ENCODE assay signal across 8 cellular contexts in genomic region chr1:98662354-98662665, GRCh38. TPM values are rescaled to one million over a fixed set of nuclear protein-coding genes. Genes with fewer than 3 reads are reported as not detected.
DNase-seq lines count a peak whose midpoint lies in the region; ATAC-seq and TF ChIP-seq lines count a peak whose summit lies in the region.

No MANE protein-coding gene starts in this region.

- CTCF ChIA-PET in activated CD4-positive, alpha-beta memory T cell treated with anti-CD3 and anti-CD28 coated beads, Interleukin-2, amount 10 ng/mL, durations not matched to agents 7 days and 5 days (lab: Charles Lee) = no interaction called here

- H3K36me3 Mint-ChIP-seq in activated CD4-positive, alpha-beta memory T cell treated with anti-CD3 and anti-CD28 coated beads, Interleukin-2, amount 10 ng/mL, durations not matched to agents 7 days and 5 days (ENCODE audit: low read depth) = no peaks in the 10 kb centered on the region

- POLR2A ChIA-PET in activated CD4-positive, alpha-beta memory T cell treated with anti-CD3 and anti-CD28 coated beads, Interleukin-2, amount 10 ng/mL, durations not matched to agents 7 days and 5 days (lab: Charles Lee) = no interaction called here

- intact Hi-C loops in left cardiac atrium (cut with DNase I) = no loop called here
- intact Hi-C loops in prostate gland (cut with DNase I) = no loop called here

- TF ChIP-seq CTCF in prostate gland (IDR thresholded peaks at IDR 0.05) = no peak

- peak; percentile 18 to 26 for ATAC-seq in left cardiac atrium
- ATAC-seq in HG02588 (IDR thresholded peaks at IDR 0.05; ENCODE audit: unreplicated experiment) = no peak
- no peak for ATAC-seq in GM18907 (IDR thresholded peaks at IDR 0.05; ENCODE audit: unreplicated experiment)
- no peak for ATAC-seq in GM18498 (IDR thresholded peaks at IDR 0.05; ENCODE audit: unreplicated experiment)

- H3K9me3 Mint-ChIP-seq in activated CD4-positive, alpha-beta memory T cell treated with anti-CD3 and anti-CD28 coated beads, Interleukin-2, amount 10 ng/mL, durations not matched to agents 7 days and 5 days = no peaks in the 10 kb centered on the region

- H3K4me3 ChIP-seq in prostate gland = peak overlapping the region; percentile 65 to 69

- TF ChIP-seq POLR2A in prostate gland (IDR thresholded peaks at IDR 0.05) = no peak

- no peak overlapping the region for H3K27ac Mint-ChIP-seq in activated CD4-positive, alpha-beta memory T cell treated with anti-CD3 and anti-CD28 coated beads, Interleukin-2, amount 10 ng/mL, durations not matched to agents 7 days and 5 days

- peak overlapping the region; percentile 72 for H3K4me3 Mint-ChIP-seq in activated CD4-positive, alpha-beta memory T cell treated with anti-CD3 and anti-CD28 coated beads, Interleukin-2, amount 10 ng/mL, durations not matched to agents 7 days and 5 days

- WGBS in prostate gland = 0% methylated on average over 6 of the region's 6 CpGs

- no peaks in the 10 kb centered on the region for H3K27me3 ChIP-seq in prostate gland (replicated peaks; ENCODE audit: insufficient read depth)

- H3K4me1 Mint-ChIP-seq in activated CD4-positive, alpha-beta memory T cell treated with anti-CD3 and anti-CD28 coated beads, Interleukin-2, amount 10 ng/mL, durations not matched to agents 7 days and 5 days = peaks cover 12% of the 10 kb centered on the region

- peaks cover 35% of the 10 kb centered on the region for H3K27me3 Mint-ChIP-seq in activated CD4-positive, alpha-beta memory T cell treated with anti-CD3 and anti-CD28 coated beads, Interleukin-2, amount 10 ng/mL, durations not matched to agents 7 days and 5 days

- no peaks in the 10 kb centered on the region for H3K36me3 ChIP-seq in prostate gland

- no peaks in the 10 kb centered on the region for H3K9me3 ChIP-seq in prostate gland

- peak overlapping the region; percentile 78 to 83 for H3K27ac ChIP-seq in prostate gland

- DNase-seq in NCI-H146 (lab: John Stamatoyannopoulos, UW) = peak; percentile 12
- DNase-seq in NCI-H146 treated with DMSO at 0.1 percent for 48 hours (lab: John Stamatoyannopoulos, UW; ENCODE audit: unreplicated experiment) = no peak
- no peak for DNase-seq in activated CD4-positive, alpha-beta memory T cell treated with anti-CD3 and anti-CD28 coated beads, Interleukin-2, amount 10 ng/mL, durations not matched to agents 7 days and 5 days
- no peak for DNase-seq in left cardiac atrium
- no peak for DNase-seq in prostate gland (ENCODE audit: low spot score)

- no peaks in the 10 kb centered on the region for H3K4me1 ChIP-seq in prostate gland (replicated peaks)

RNA-seq across cellular contexts. Expression of gene SNX7, which starts 0.8 kb away (rescaled TPM):
- total RNA-seq in activated CD4-positive, alpha-beta memory T cell treated with anti-CD3 and anti-CD28 coated beads, Interleukin-2, amount 10 ng/mL, durations not matched to agents 7 days and 5 days = under 1 TPM in 1 of 2 experiments, not detected in 1; 0.18 TPM
- 10 to 100 TPM; 19.7 to 20.9 TPM for total RNA-seq in left cardiac atrium
- total RNA-seq in prostate gland = 10 to 100 TPM; 19.4 to 32.9 TPM

Comparison
In these comparisons a context has a peak if more than half of its experiments do, and no peak if none do; other contexts are left out.
1. ATAC-seq: peak in left cardiac atrium (2 of 2); none in HG02588 (single experiment), GM18907 (single experiment) and GM18498 (single experiment).
2. RNA of gene SNX7, which starts 0.8 kb away (total RNA-seq): 19.4 to 32.9 TPM in prostate gland and 19.7 to 20.9 TPM in left cardiac atrium; 0.18 TPM in activated CD4-positive, alpha-beta memory T cell treated with anti-CD3 and anti-CD28 coated beads, Interleukin-2, amount 10 ng/mL, durations not matched to agents 7 days and 5 days; every median in the first group is over 10 times any median in the second.